12 cellular contexts compared by ENCODE assay signal in genomic region chr17:9236286-9237052, GRCh38.
"Had no signal": no experiment of that assay in that cellular context is flagged by ENCODE, and none has a peak within 500 bp of the region (broad histone marks: within the 10 kb centered on the region; RNA-seq: fewer than 3 reads in every experiment).

No MANE protein-coding gene starts in this region.

- H3K36me3 ChIP-seq: breast epithelium, ovary had no signal

- H3K27ac ChIP-seq: ovary, tibial nerve had no signal

- H3K4me3 ChIP-seq: breast epithelium, ovary, tibial nerve had no signal

- H3K9me3 ChIP-seq: breast epithelium, ovary had no signal

- DNase-seq: activated CD4-positive, alpha-beta T cell treated with anti-CD3 and anti-CD28 coated beads, Interleukin-2, amount 10 ng/mL, durations not matched to agents 7 days and 5 days; activated CD8-positive, alpha-beta memory T cell treated with anti-CD3 and anti-CD28 coated beads, Interleukin-2, amount 50 U/mL, for 48 hours; activated naive CD8-positive, alpha-beta T cell treated with anti-CD3 and anti-CD28 coated beads for 36 hours; activated T-cell treated with anti-CD3 and anti-CD28 coated beads, Interleukin-2, amount 50 U/mL, for 72 hours; amygdala; erythroblast; mesendoderm; ovary had no signal

- ATAC-seq: activated T-cell treated with anti-CD3 and anti-CD28 coated beads, Interleukin-2, amount 50 U/mL, for 72 hours; natural killer cell treated with Interleukin-12 subunit alpha and Interleukin-12 subunit beta and Interleukin-15 and Interleukin-18, amount 100 ng/mL, for 72 hours; stimulated activated memory B cell treated with anti-CD40 and anti-IgM and Interleukin-4, amounts not matched to agents 10 μg/mL and 1 μg/mL and 100 μg/mL, for 72 hours had no signal

- H3K27me3 ChIP-seq: breast epithelium, ovary, tibial nerve had no signal
